Comparison of ENCODE assay signal across 8 cellular contexts in genomic region chr16:79269211-79269863, GRCh38.
DNase-seq lines count a peak whose midpoint lies in the region; ATAC-seq and TF ChIP-seq lines count a peak whose summit lies in the region.

No MANE protein-coding gene starts in this region.

- H3K27me3 ChIP-seq in transverse colon: no peaks in the 10 kb centered on the region

- no peak for TF ChIP-seq EP300 in transverse colon (IDR thresholded peaks at IDR 0.05; ENCODE audit: low read depth)

- intact Hi-C loops in transverse colon (cut with DNase I; ENCODE audit: low total_unique reads): no loop called here

- peaks cover 13% of the 10 kb centered on the region for H3K36me3 Mint-ChIP-seq in activated CD4-positive, alpha-beta memory T cell treated with anti-CD3 and anti-CD28 coated beads, Interleukin-2, amount 10 ng/mL, durations not matched to agents 7 days and 5 days (ENCODE audit: low read depth)
- H3K36me3 Mint-ChIP-seq in endothelial cell (ENCODE audit: low read depth, unreplicated experiment): no peaks in the 10 kb centered on the region

- H3K27ac ChIP-seq in transverse colon: no peak overlapping the region

- peak overlapping the region; percentile 52 for H3K4me3 Mint-ChIP-seq in activated CD4-positive, alpha-beta memory T cell treated with anti-CD3 and anti-CD28 coated beads, Interleukin-2, amount 10 ng/mL, durations not matched to agents 7 days and 5 days
- no peak overlapping the region for H3K4me3 Mint-ChIP-seq in endothelial cell (ENCODE audit: unreplicated experiment)

- POLR2A ChIA-PET in activated CD4-positive, alpha-beta memory T cell treated with anti-CD3 and anti-CD28 coated beads, Interleukin-2, amount 10 ng/mL, durations not matched to agents 7 days and 5 days (lab: Charles Lee): interaction anchor here (0.9 to 11.7 kb wide), 18 partner anchors 8 to 576 kb away, joined by 3 to 135 read pairs (median 5); partner anchors contain the start of gene MAF

- H3K4me1 Mint-ChIP-seq in activated CD4-positive, alpha-beta memory T cell treated with anti-CD3 and anti-CD28 coated beads, Interleukin-2, amount 10 ng/mL, durations not matched to agents 7 days and 5 days: peaks cover 90% of the 10 kb centered on the region
- no peaks in the 10 kb centered on the region for H3K4me1 Mint-ChIP-seq in endothelial cell (ENCODE audit: unreplicated experiment)

- ATAC-seq in GM19035 (IDR thresholded peaks at IDR 0.05; ENCODE audit: unreplicated experiment): peak; percentile 96
- peak; percentile 97 for ATAC-seq in HG02973 (IDR thresholded peaks at IDR 0.05; ENCODE audit: unreplicated experiment)

- H3K9me3 Mint-ChIP-seq in activated CD4-positive, alpha-beta memory T cell treated with anti-CD3 and anti-CD28 coated beads, Interleukin-2, amount 10 ng/mL, durations not matched to agents 7 days and 5 days: peaks cover 3% of the 10 kb centered on the region
- no peaks in the 10 kb centered on the region for H3K9me3 Mint-ChIP-seq in endothelial cell (ENCODE audit: unreplicated experiment)

- 69% methylated on average over 8 of the region's 8 CpGs; no CpG with 5 or more reads in 1 of the 2 donors for WGBS in transverse colon (ENCODE audit: low coverage in 1 of 2), 2 donors

- H3K9me3 ChIP-seq in transverse colon: no peaks in the 10 kb centered on the region

- H3K27ac Mint-ChIP-seq in activated CD4-positive, alpha-beta memory T cell treated with anti-CD3 and anti-CD28 coated beads, Interleukin-2, amount 10 ng/mL, durations not matched to agents 7 days and 5 days: peak overlapping the region; percentile 89
- no peak overlapping the region for H3K27ac Mint-ChIP-seq in endothelial cell (ENCODE audit: unreplicated experiment)

- CTCF ChIA-PET in activated CD4-positive, alpha-beta memory T cell treated with anti-CD3 and anti-CD28 coated beads, Interleukin-2, amount 10 ng/mL, durations not matched to agents 7 days and 5 days (lab: Charles Lee): interaction anchor here (0.8 to 2.7 kb wide), 7 partner anchors 8 to 331 kb away, joined by 3 to 14 read pairs (median 4); partner anchors contain the start of gene MAF

- peak; percentile 75 for DNase-seq in activated CD4-positive, alpha-beta memory T cell treated with anti-CD3 and anti-CD28 coated beads, Interleukin-2, amount 10 ng/mL, durations not matched to agents 7 days and 5 days
- DNase-seq in stimulated activated CD4-positive, alpha-beta T cell treated with anti-CD3 and anti-CD28 coated beads, Interleukin-4, amount 100 ng/mL, for 1 hour: peak; percentile 61
- no peak for DNase-seq in endothelial cell (ENCODE audit: low spot score)
- DNase-seq in transverse colon: no peak
- no peak for DNase-seq in NCI-H446 (lab: John Stamatoyannopoulos, UW)
- DNase-seq in RKO (ENCODE audit: low spot score): no peak

- no peak overlapping the region for H3K4me3 ChIP-seq in transverse colon

- TF ChIP-seq CTCF in endothelial cell (IDR thresholded peaks at IDR 0.05; ENCODE audit: unreplicated experiment) (no peak), transverse colon (IDR thresholded peaks at IDR 0.05) (no peak)

- no peak for TF ChIP-seq POLR2A in transverse colon (IDR thresholded peaks at IDR 0.05)

- peaks cover 0 to 5% (median 0%) of the 10 kb centered on the region in 4 donors for H3K4me1 ChIP-seq in transverse colon

- no peaks in the 10 kb centered on the region for H3K36me3 ChIP-seq in transverse colon

- H3K27me3 Mint-ChIP-seq in activated CD4-positive, alpha-beta memory T cell treated with anti-CD3 and anti-CD28 coated beads, Interleukin-2, amount 10 ng/mL, durations not matched to agents 7 days and 5 days: no peaks in the 10 kb centered on the region
- H3K27me3 Mint-ChIP-seq in endothelial cell (ENCODE audit: unreplicated experiment): no peaks in the 10 kb centered on the region

- in situ Hi-C loops in transverse colon (cut with MboI; ENCODE audit: low pct_ligation_motif_present in 1 of 4, low pct_unique_long_range_greater_than_20kb in 1 of 4, low sequenced_read_pairs in 3 of 4): no loop called here

Comparison
In these comparisons a context has a peak if more than half of its experiments do, and no peak if none do; other contexts are left out.
1. DNase-seq: peak in activated CD4-positive, alpha-beta memory T cell treated with anti-CD3 and anti-CD28 coated beads, Interleukin-2, amount 10 ng/mL, durations not matched to agents 7 days and 5 days (single experiment) and stimulated activated CD4-positive, alpha-beta T cell treated with anti-CD3 and anti-CD28 coated beads, Interleukin-4, amount 100 ng/mL, for 1 hour (single experiment); none in endothelial cell (single experiment), transverse colon (single experiment), NCI-H446 (0 of 2) and RKO (single experiment).